32 cellular contexts compared by ENCODE assay signal in genomic region chr19:43482193-43482592, GRCh38. TPM values are rescaled to one million over a fixed set of nuclear protein-coding genes. Genes with fewer than 3 reads are reported as not detected.
"Had no signal": no experiment of that assay in that cellular context is flagged by ENCODE, and none has a peak within 500 bp of the region (broad histone marks: within the 10 kb centered on the region; RNA-seq: fewer than 3 reads in every experiment).

No MANE protein-coding gene starts in this region.

- H3K9me3 ChIP-seq: MG63, SJSA1, SK-N-SH had no signal

- H3K36me3 Mint-ChIP-seq: WTC11 had no signal

- H3K27me3 Mint-ChIP-seq: activated CD4-positive, alpha-beta memory T cell treated with anti-CD3 and anti-CD28 coated beads for 36 hours; activated CD4-positive, alpha-beta T cell treated with anti-CD3 and anti-CD28 coated beads for 36 hours; activated naive CD4-positive, alpha-beta T cell treated with anti-CD3 and anti-CD28 coated beads, Interleukin-2, amount 10 ng/mL, durations not matched to agents 7 days and 5 days; activated naive CD8-positive, alpha-beta T cell; activated naive CD8-positive, alpha-beta T cell treated with anti-CD3 and anti-CD28 coated beads, Interleukin-2, amount 50 U/mL, for 24 hours; brain had no signal

- H3K27me3 ChIP-seq: MG63, SJSA1 had no signal

- H3K4me1 Mint-ChIP-seq: activated CD4-positive, alpha-beta T cell treated with anti-CD3 and anti-CD28 coated beads for 36 hours; activated naive CD4-positive, alpha-beta T cell treated with anti-CD3 and anti-CD28 coated beads, Interleukin-2, amount 10 ng/mL, durations not matched to agents 7 days and 5 days; activated naive CD8-positive, alpha-beta T cell treated with anti-CD3 and anti-CD28 coated beads, Interleukin-2, amount 50 U/mL, for 24 hours; brain; WTC11 had no signal

- H3K27ac Mint-ChIP-seq: activated CD4-positive, alpha-beta memory T cell treated with anti-CD3 and anti-CD28 coated beads for 36 hours; activated CD4-positive, alpha-beta T cell treated with anti-CD3 and anti-CD28 coated beads for 36 hours; activated naive CD4-positive, alpha-beta T cell treated with anti-CD3 and anti-CD28 coated beads, Interleukin-2, amount 10 ng/mL, durations not matched to agents 7 days and 5 days; activated naive CD8-positive, alpha-beta T cell; activated naive CD8-positive, alpha-beta T cell treated with anti-CD3 and anti-CD28 coated beads, Interleukin-2, amount 50 U/mL, for 24 hours; T-helper 1 cell treated with Interleukin-12 subunit alpha and Interleukin-12 subunit beta and Interleukin-4 antibody, amounts not matched to agents 30 μg/mL and 1 μg/mL, for 36 hours; T-helper 2 cell treated with Interferon-gamma antibody and Interleukin-4, amounts not matched to agents 5 μg/mL and 100 μg/mL, for 36 hours; WTC11 had no signal

- H3K9ac ChIP-seq: SK-N-SH had no signal

- H3K27ac ChIP-seq: SJSA1 had no signal

- H3K36me3 ChIP-seq: SJSA1 had no signal

- H3K9me3 Mint-ChIP-seq: activated CD4-positive, alpha-beta memory T cell treated with anti-CD3 and anti-CD28 coated beads for 36 hours; activated naive CD4-positive, alpha-beta T cell treated with anti-CD3 and anti-CD28 coated beads, Interleukin-2, amount 10 ng/mL, durations not matched to agents 7 days and 5 days; activated naive CD8-positive, alpha-beta T cell treated with anti-CD3 and anti-CD28 coated beads, Interleukin-2, amount 50 U/mL, for 24 hours; activated T-cell treated with anti-CD3 and anti-CD28 coated beads, Interleukin-2, amount 50 U/mL, for 4 hours; brain; T-helper 1 cell treated with Interleukin-12 subunit alpha and Interleukin-12 subunit beta and Interleukin-4 antibody, amounts not matched to agents 30 μg/mL and 1 μg/mL, for 36 hours; T-helper 2 cell treated with Interferon-gamma antibody and Interleukin-4, amounts not matched to agents 5 μg/mL and 100 μg/mL, for 36 hours; WTC11 had no signal

- DNase-seq: activated CD4-positive, alpha-beta memory T cell treated with anti-CD3 and anti-CD28 coated beads for 36 hours; activated CD4-positive, alpha-beta T cell treated with anti-CD3 and anti-CD28 coated beads for 36 hours; activated CD4-positive, alpha-beta T cell treated with anti-CD3 and anti-CD28 coated beads, Interleukin-2, amount 50 U/mL, for 1 hour; activated CD8-positive, alpha-beta memory T cell treated with anti-CD3 and anti-CD28 coated beads, Interleukin-2, amount 50 U/mL, for 4 hours; activated effector memory CD4-positive, alpha-beta T cell treated with Interleukin-2 at 50 U/mL for 16 hours; activated naive CD4-positive, alpha-beta T cell treated with anti-CD3 and anti-CD28 coated beads, Interleukin-2, amount 10 ng/mL, durations not matched to agents 7 days and 5 days; activated naive CD8-positive, alpha-beta T cell treated with anti-CD3 and anti-CD28 coated beads, Interleukin-2, amount 50 U/mL, for 24 hours; activated T-cell treated with anti-CD3 and anti-CD28 coated beads for 4 hours; activated T-cell treated with anti-CD3 and anti-CD28 coated beads, Interleukin-2, amount 50 U/mL, for 4 hours; anterior cingulate cortex; caudate nucleus; Karpas-422; MG63; NCI-H1048; NCI-H1105 treated with DMSO at 0.1 percent for 48 hours; NCI-H1436; NCI-H1694; NCI-H2029; NCI-H345; NCI-H524 treated with DMSO at 0.1 percent for 48 hours; SHP77 treated with DMSO at 0.1 percent for 48 hours; SK-N-SH had no signal

- H3K4me3 Mint-ChIP-seq: activated CD4-positive, alpha-beta memory T cell treated with anti-CD3 and anti-CD28 coated beads for 36 hours; activated CD4-positive, alpha-beta T cell treated with anti-CD3 and anti-CD28 coated beads for 36 hours; activated naive CD4-positive, alpha-beta T cell treated with anti-CD3 and anti-CD28 coated beads, Interleukin-2, amount 10 ng/mL, durations not matched to agents 7 days and 5 days; activated naive CD8-positive, alpha-beta T cell; activated naive CD8-positive, alpha-beta T cell treated with anti-CD3 and anti-CD28 coated beads, Interleukin-2, amount 50 U/mL, for 24 hours; activated T-cell treated with anti-CD3 and anti-CD28 coated beads, Interleukin-2, amount 50 U/mL, for 4 hours; brain; T-helper 1 cell treated with Interleukin-12 subunit alpha and Interleukin-12 subunit beta and Interleukin-4 antibody, amounts not matched to agents 30 μg/mL and 1 μg/mL, for 36 hours; T-helper 2 cell treated with Interferon-gamma antibody and Interleukin-4, amounts not matched to agents 5 μg/mL and 100 μg/mL, for 36 hours; WTC11 had no signal

- ATAC-seq: activated CD4-positive, alpha-beta T cell treated with anti-CD3 and anti-CD28 coated beads for 36 hours; activated CD4-positive, CD25-positive, alpha-beta regulatory T cell treated with anti-CD3 and anti-CD28 coated beads, Interleukin-2, amount 50 U/mL, for 24 hours; activated naive CD8-positive, alpha-beta T cell treated with anti-CD3 and anti-CD28 coated beads, Interleukin-2, amount 50 U/mL, for 24 hours; activated T-cell treated with anti-CD3 and anti-CD28 coated beads, Interleukin-2, amount 50 U/mL, for 4 hours; Panc1; WTC11 had no signal

- H3K4me2 ChIP-seq: SK-N-SH had no signal

- H3K4me3 ChIP-seq: MG63, SJSA1 had no signal

RNA-seq across cellular contexts. Expression of gene ZNF575, which starts 50.8 kb away (rescaled TPM):
- total RNA-seq: bronchial epithelial cell, RPMI7951 had no signal
